Comparison of ENCODE assay signal across 23 cellular contexts in genomic region chr2:150578481-150578880, GRCh38.
"Had no signal": no experiment of that assay in that cellular context is flagged by ENCODE, and none has a peak within 500 bp of the region (broad histone marks: within the 10 kb centered on the region; RNA-seq: fewer than 3 reads in every experiment).

No MANE protein-coding gene starts in this region.

- H3K27me3 ChIP-seq: dorsolateral prefrontal cortex, esophagus muscularis mucosa, foreskin keratinocyte, gastroesophageal sphincter, heart left ventricle, hepatocyte, left lung had no signal

- H3K27ac ChIP-seq: coronary artery, dorsolateral prefrontal cortex, esophagus muscularis mucosa, foreskin keratinocyte, gastroesophageal sphincter, heart left ventricle, hepatocyte, left lung, lower lobe of right lung had no signal

- H3K4me1 Mint-ChIP-seq: naive B cell had no signal

- H3K4me3 Mint-ChIP-seq: mesothelial cell of epicardium, naive B cell had no signal

- H3K4me1 ChIP-seq: esophagus muscularis mucosa, gastroesophageal sphincter, heart left ventricle, left lung, lower lobe of right lung had no signal

- ATAC-seq: foreskin keratinocyte, gastroesophageal sphincter, heart left ventricle, left cardiac atrium, left lung, left ventricle myocardium superior, lower lobe of right lung, mucosa of descending colon had no signal

- H3K4me2 ChIP-seq: hepatocyte had no signal

- H3K36me3 ChIP-seq: esophagus muscularis mucosa, gastroesophageal sphincter, heart left ventricle, left lung, lower lobe of right lung had no signal

- FAIRE-seq: colon, endothelial cell of umbilical vein, frontal cortex, islet of Langerhans, keratinocyte had no signal

- H3K4me3 ChIP-seq: coronary artery, dorsolateral prefrontal cortex, esophagus muscularis mucosa, gastroesophageal sphincter, heart left ventricle, hepatocyte, left lung, lower lobe of right lung, mucosa of descending colon had no signal

- DNase-seq: dermis blood vessel endothelial cell; dorsolateral prefrontal cortex; effector CD4-positive, alpha-beta T cell; effector memory CD4-positive, alpha-beta T cell; foreskin keratinocyte; heart left ventricle; hypothalamus; left cardiac atrium; left lung; left ventricle myocardium superior; lower lobe of right lung; mucosa of descending colon; naive B cell had no signal

- H3K79me2 ChIP-seq: hepatocyte had no signal

- H3K27me3 Mint-ChIP-seq: naive B cell had no signal

- H2AFZ ChIP-seq: hepatocyte had no signal

- H3K27ac Mint-ChIP-seq: mesothelial cell of epicardium had no signal
